ENCODE assay signal across 8 cellular contexts in genomic region chr5:14364576-14365472, GRCh38.
DNase-seq lines count a peak whose midpoint lies in the region; ATAC-seq and TF ChIP-seq lines count a peak whose summit lies in the region.

No MANE protein-coding gene starts in this region.

- peak; percentile 76 for TF ChIP-seq CTCF in kidney epithelial cell (IDR thresholded peaks at IDR 0.05; ENCODE audit: insufficient read depth, low read length, poor library complexity, severe bottlenecking)

- H3K36me3 ChIP-seq in kidney epithelial cell (ENCODE audit: control insufficient read depth, insufficient read depth, low read length), result peaks cover 7% of the 10 kb centered on the region

- CTCF ChIA-PET in activated CD4-positive, alpha-beta memory T cell treated with anti-CD3 and anti-CD28 coated beads for 36 hours (lab: Charles Lee), result interaction anchor here (0.9 to 10.2 kb wide), 8 partner anchors 12 to 505 kb away, joined by 3 to 138 read pairs (median 4); no protein-coding TSS in a partner anchor

- H3K27me3 ChIP-seq in kidney epithelial cell (ENCODE audit: control insufficient read depth, insufficient read depth, low read length), result no peaks in the 10 kb centered on the region

- no peaks in the 10 kb centered on the region for H3K9me3 Mint-ChIP-seq in activated CD4-positive, alpha-beta memory T cell treated with anti-CD3 and anti-CD28 coated beads for 36 hours

- H3K4me3 ChIP-seq in kidney epithelial cell (ENCODE audit: low read depth, low read length), result no peak overlapping the region

- ATAC-seq in HG03469 (IDR thresholded peaks at IDR 0.05; ENCODE audit: unreplicated experiment) (no peak), HG03135 (IDR thresholded peaks at IDR 0.05; ENCODE audit: unreplicated experiment) (no peak)

- no peak overlapping the region for H3K27ac Mint-ChIP-seq in activated CD4-positive, alpha-beta memory T cell treated with anti-CD3 and anti-CD28 coated beads for 36 hours

- H3K4me3 Mint-ChIP-seq in activated CD4-positive, alpha-beta memory T cell treated with anti-CD3 and anti-CD28 coated beads for 36 hours, result no peak overlapping the region

- DNase-seq in COLO668 (lab: John Stamatoyannopoulos, UW; ENCODE audit: unreplicated experiment) (peak; percentile 68), HuH-7 (ENCODE audit: low spot score) (peak; percentile 58), kidney epithelial cell (ENCODE audit: low read depth) (no peak), AML-193 (lab: John Stamatoyannopoulos, UW) (no peak), epidermal melanocyte (ENCODE audit: insufficient read length, low spot score) (no peak)
- DNase-seq in activated CD4-positive, alpha-beta memory T cell treated with anti-CD3 and anti-CD28 coated beads for 36 hours, result peak; percentile 19

- H3K27me3 Mint-ChIP-seq in activated CD4-positive, alpha-beta memory T cell treated with anti-CD3 and anti-CD28 coated beads for 36 hours, result no peaks in the 10 kb centered on the region

- POLR2A ChIA-PET in activated CD4-positive, alpha-beta memory T cell treated with anti-CD3 and anti-CD28 coated beads for 36 hours (lab: Charles Lee), result no interaction called here

- H3K36me3 Mint-ChIP-seq in activated CD4-positive, alpha-beta memory T cell treated with anti-CD3 and anti-CD28 coated beads for 36 hours, result no peaks in the 10 kb centered on the region

- intact Hi-C loops in activated CD4-positive, alpha-beta memory T cell treated with anti-CD3 and anti-CD28 coated beads for 36 hours (cut with micrococcal nuclease), result loop anchor here (1.0 to 5.0 kb wide), 2 partner anchors 283 to 637 kb away; no protein-coding TSS in a partner anchor

- H3K4me1 Mint-ChIP-seq in activated CD4-positive, alpha-beta memory T cell treated with anti-CD3 and anti-CD28 coated beads for 36 hours (ENCODE audit: low read depth), result peaks cover 18% of the 10 kb centered on the region

Comparison
In these comparisons a context has a peak if more than half of its experiments do, and no peak if none do; other contexts are left out.
1. DNase-seq: peak in COLO668 (single experiment), HuH-7 (single experiment) and activated CD4-positive, alpha-beta memory T cell treated with anti-CD3 and anti-CD28 coated beads for 36 hours (single experiment); none in kidney epithelial cell (single experiment), AML-193 (0 of 2) and epidermal melanocyte (single experiment).